Comparison of ENCODE assay signal across 25 cellular contexts in the genomic region with DNA sequence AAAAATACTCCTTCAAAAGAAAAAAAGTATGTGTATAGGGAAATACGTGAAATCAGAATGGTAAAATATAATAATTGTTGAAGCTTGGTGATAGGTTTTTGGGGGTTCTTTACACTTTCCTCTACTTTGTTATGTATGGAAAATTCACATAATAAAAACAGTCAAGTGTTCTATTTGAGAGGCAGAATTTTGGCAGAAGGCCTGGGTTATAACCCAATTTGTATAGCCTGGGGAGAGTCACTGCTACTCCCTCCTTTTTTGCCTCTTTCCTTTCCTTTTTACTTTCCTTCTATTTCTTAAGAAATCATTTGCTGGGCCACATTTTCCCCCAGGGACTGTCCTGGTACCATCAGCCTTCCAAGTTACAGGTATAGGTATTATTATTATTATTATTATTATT.
A peak's percentile ranks its signal among the peaks of the same experiment; 100 is the strongest.
DNase-seq lines count a peak whose midpoint lies in the region; ATAC-seq and TF ChIP-seq lines count a peak whose summit lies in the region.
"Had no signal": no experiment of that assay in that cellular context is flagged by ENCODE, and none has a peak within 500 bp of the region (broad histone marks: within the 10 kb centered on the region; RNA-seq: fewer than 3 reads in every experiment).

No MANE protein-coding gene starts in this region.

- H3K36me3 ChIP-seq in PC-3 (ENCODE audit: low read depth, low read length) (no peaks in the 10 kb centered on the region), fibroblast of lung (ENCODE audit: control insufficient read depth, insufficient read depth, low read length) (no peaks in the 10 kb centered on the region), skeletal muscle satellite cell (ENCODE audit: insufficient read depth, low read length) (no peaks in the 10 kb centered on the region)
- H3K36me3 ChIP-seq: WERI-Rb-1 had no signal

- no peaks in the 10 kb centered on the region for H3K27me3 Mint-ChIP-seq in activated CD8-positive, alpha-beta T cell treated with anti-CD3 and anti-CD28 coated beads for 36 hours
- H3K27me3 Mint-ChIP-seq in activated CD8-positive, alpha-beta T cell treated with anti-CD3 and anti-CD28 coated beads, Interleukin-2, amount 10 ng/mL, durations not matched to agents 7 days and 5 days (ENCODE audit: low read depth) = no peaks in the 10 kb centered on the region
- H3K27me3 Mint-ChIP-seq: activated CD4-positive, alpha-beta T cell treated with anti-CD3 and anti-CD28 coated beads, Interleukin-2, amount 10 ng/mL, durations not matched to agents 24 days and 14 days; B cell; natural killer cell treated with Interleukin-12 subunit alpha and Interleukin-12 subunit beta and Interleukin-15 and Interleukin-18, amount 100 ng/mL, for 72 hours; type B pancreatic cell had no signal

- H3K4me1 Mint-ChIP-seq in activated CD8-positive, alpha-beta T cell treated with anti-CD3 and anti-CD28 coated beads for 36 hours (ENCODE audit: low read depth) = peaks cover 54% of the 10 kb centered on the region
- H3K4me1 Mint-ChIP-seq in activated CD8-positive, alpha-beta T cell treated with anti-CD3 and anti-CD28 coated beads, Interleukin-2, amount 10 ng/mL, durations not matched to agents 7 days and 5 days (ENCODE audit: low read depth) = peaks cover 40% of the 10 kb centered on the region

- CTCF ChIA-PET in activated CD8-positive, alpha-beta T cell treated with anti-CD3 and anti-CD28 coated beads for 36 hours (lab: Charles Lee) = interaction anchor here (3.0 kb wide), 1 partner anchor 319 kb away, joined by 18 read pairs; no protein-coding TSS in a partner anchor
- CTCF ChIA-PET in activated CD8-positive, alpha-beta T cell treated with anti-CD3 and anti-CD28 coated beads, Interleukin-2, amount 10 ng/mL, durations not matched to agents 7 days and 5 days (lab: Charles Lee) = interaction anchor here (0.9 to 4.0 kb wide), 4 partner anchors 16 to 319 kb away, joined by 3 to 32 read pairs (median 14); no protein-coding TSS in a partner anchor
- CTCF ChIA-PET in PC-3 (lab: Charles Lee) = no interaction called here

- intact Hi-C loops in activated CD8-positive, alpha-beta T cell treated with anti-CD3 and anti-CD28 coated beads for 36 hours (cut with micrococcal nuclease) = loop anchor here (5.0 kb wide), 1 partner anchor 41 kb away; no protein-coding TSS in a partner anchor
- intact Hi-C loops in PC-3 (cut with micrococcal nuclease) = no loop called here

- H3F3A ChIP-seq in PC-3 (ENCODE audit: low read length, unreplicated experiment) = peaks cover 11% of the 10 kb centered on the region

- no TSS peak for BruUV-seq in PC-3 (replicated peaks; lab: Mats Ljungman, UMichigan)

- peak overlapping the region; percentile 25 for H3K27ac Mint-ChIP-seq in activated CD8-positive, alpha-beta T cell treated with anti-CD3 and anti-CD28 coated beads for 36 hours
- no peak overlapping the region for H3K27ac Mint-ChIP-seq in activated CD8-positive, alpha-beta T cell treated with anti-CD3 and anti-CD28 coated beads, Interleukin-2, amount 10 ng/mL, durations not matched to agents 7 days and 5 days
- H3K27ac Mint-ChIP-seq: activated CD4-positive, alpha-beta T cell treated with anti-CD3 and anti-CD28 coated beads, Interleukin-2, amount 10 ng/mL, durations not matched to agents 24 days and 14 days; activated naive CD4-positive, alpha-beta T cell treated with anti-CD3 and anti-CD28 coated beads, Interleukin-2, amount 50 U/mL, for 72 hours; B cell; type B pancreatic cell had no signal

- H2AFZ ChIP-seq in PC-3 (ENCODE audit: low read length) = no peak overlapping the region
- no peak overlapping the region for H2AFZ ChIP-seq in fibroblast of lung (ENCODE audit: low read length)

- H3K4me2 ChIP-seq in PC-3 (ENCODE audit: low read length) (no peak overlapping the region), fibroblast of lung (ENCODE audit: extremely low read depth, insufficient read depth, low read length) (no peak overlapping the region), skeletal muscle satellite cell (ENCODE audit: low read length) (no peak overlapping the region)

- H3K79me2 ChIP-seq in PC-3 (ENCODE audit: low read length) (no peaks in the 10 kb centered on the region), fibroblast of lung (ENCODE audit: control insufficient read depth, insufficient read depth, low read length) (no peaks in the 10 kb centered on the region)

- H3K4me3 ChIP-seq in PC-3 (ENCODE audit: low read length) (no peak overlapping the region), fibroblast of lung (replicated peaks in 1 of 4; ENCODE audit: control extremely low read depth in 1 of 4, insufficient read depth in 1 of 4, low read depth in 3 of 4, low read length in 4 of 4) (no peak overlapping the region), skeletal muscle satellite cell (ENCODE audit: low read length) (no peak overlapping the region)

- POLR2A ChIA-PET in activated CD8-positive, alpha-beta T cell treated with anti-CD3 and anti-CD28 coated beads for 36 hours (lab: Charles Lee) = interaction anchor here (0.6 to 2.2 kb wide), 2 partner anchors 17 to 255 kb away, joined by 3 to 6 read pairs; no protein-coding TSS in a partner anchor
- POLR2A ChIA-PET in activated CD8-positive, alpha-beta T cell treated with anti-CD3 and anti-CD28 coated beads, Interleukin-2, amount 10 ng/mL, durations not matched to agents 7 days and 5 days (lab: Charles Lee) = no interaction called here
- POLR2A ChIA-PET in PC-3 (lab: Charles Lee; ENCODE audit: unreplicated experiment) = no interaction called here

- peaks cover 5% of the 10 kb centered on the region for H3K9me3 Mint-ChIP-seq in activated CD8-positive, alpha-beta T cell treated with anti-CD3 and anti-CD28 coated beads for 36 hours
- peaks cover 2% of the 10 kb centered on the region for H3K9me3 Mint-ChIP-seq in activated CD8-positive, alpha-beta T cell treated with anti-CD3 and anti-CD28 coated beads, Interleukin-2, amount 10 ng/mL, durations not matched to agents 7 days and 5 days (ENCODE audit: insufficient read depth)

- ATAC-seq in activated CD8-positive, alpha-beta T cell treated with anti-CD3 and anti-CD28 coated beads for 36 hours = no peak
- ATAC-seq in activated CD8-positive, alpha-beta T cell treated with anti-CD3 and anti-CD28 coated beads, Interleukin-2, amount 10 ng/mL, durations not matched to agents 7 days and 5 days = no peak
- ATAC-seq in PC-3 = no peak
- ATAC-seq: activated naive CD4-positive, alpha-beta T cell treated with anti-CD3 and anti-CD28 coated beads, Interleukin-2, amount 50 U/mL, for 72 hours; HCT116; natural killer cell treated with Interleukin-12 subunit alpha and Interleukin-12 subunit beta and Interleukin-15 and Interleukin-18, amount 100 ng/mL, for 72 hours had no signal

- H3K9me2 ChIP-seq in PC-3 (replicated peaks; ENCODE audit: low read length) = no peaks in the 10 kb centered on the region

- H4K20me1 ChIP-seq in PC-3 (ENCODE audit: low read length) = no peaks in the 10 kb centered on the region
- no peaks in the 10 kb centered on the region for H4K20me1 ChIP-seq in fibroblast of lung (ENCODE audit: control insufficient read depth, extremely low read depth, insufficient read depth, low read length)

- no peak for DNase-seq in activated CD8-positive, alpha-beta T cell treated with anti-CD3 and anti-CD28 coated beads for 36 hours
- DNase-seq in activated CD8-positive, alpha-beta T cell treated with anti-CD3 and anti-CD28 coated beads, Interleukin-2, amount 10 ng/mL, durations not matched to agents 7 days and 5 days = no peak
- peak; percentile 20 for DNase-seq in PC-3
- DNase-seq in fibroblast of lung (ENCODE audit: low read depth in 2 of 2) = peak in 1 of 2 donors; percentile 45
- DNase-seq in T-helper 2 cell = no peak
- no peak for DNase-seq in NCI-H526 treated with DMSO at 0.1 percent for 48 hours (lab: John Stamatoyannopoulos, UW)
- DNase-seq in cortex of kidney (lab: John Stamatoyannopoulos, UW) = no peak
- DNase-seq: activated CD4-positive, alpha-beta T cell treated with anti-CD3 and anti-CD28 coated beads, Interleukin-2, amount 10 ng/mL, durations not matched to agents 24 days and 14 days; caudate nucleus; dermis blood vessel endothelial cell; GF-D8; KG1; MM.1S; NCI-H1436; NCI-H2081 treated with DMSO at 0.1 percent for 48 hours; NCI-H226; NCI-H748 treated with DMSO at 0.1 percent for 48 hours; stimulated activated CD4-positive, alpha-beta T cell treated with anti-CD3 and anti-CD28 coated beads, Interleukin-2, amount 100 ng/mL, for 48 hours; WERI-Rb-1 had no signal

- H3K36me3 Mint-ChIP-seq in activated CD8-positive, alpha-beta T cell treated with anti-CD3 and anti-CD28 coated beads for 36 hours (ENCODE audit: low read depth) = peaks cover 23% of the 10 kb centered on the region
- peaks cover 8% of the 10 kb centered on the region for H3K36me3 Mint-ChIP-seq in activated CD8-positive, alpha-beta T cell treated with anti-CD3 and anti-CD28 coated beads, Interleukin-2, amount 10 ng/mL, durations not matched to agents 7 days and 5 days (ENCODE audit: low read depth)
- H3K36me3 Mint-ChIP-seq: type B pancreatic cell had no signal

- H3K9ac ChIP-seq in PC-3 (ENCODE audit: low read length) (no peak overlapping the region), fibroblast of lung (ENCODE audit: insufficient read depth, low read length) (no peak overlapping the region), skeletal muscle satellite cell (ENCODE audit: low read depth, low read length) (peak overlapping the region; percentile 89)

- peaks cover 55% of the 10 kb centered on the region for H3K4me1 ChIP-seq in PC-3 (ENCODE audit: insufficient read depth, low read length)
- H3K4me1 ChIP-seq in fibroblast of lung (ENCODE audit: control insufficient read depth, extremely low read depth, insufficient read depth, low read length) = peaks cover 33% of the 10 kb centered on the region
- H3K4me1 ChIP-seq in skeletal muscle satellite cell (ENCODE audit: control insufficient read depth, insufficient read depth, low read length) = peaks cover 70% of the 10 kb centered on the region

- TF ChIP-seq CTCF in activated CD8-positive, alpha-beta T cell treated with anti-CD3 and anti-CD28 coated beads for 36 hours (IDR thresholded peaks at IDR 0.05) = no peak
- no peak for TF ChIP-seq CTCF in PC-3 (conservative IDR thresholded peaks at IDR 0.05; ENCODE audit: low read depth, low read length)
- TF ChIP-seq CTCF in fibroblast of lung (conservative IDR thresholded peaks at IDR 0.05 in 1 of 2, IDR thresholded peaks at IDR 0.05 in 1 of 2; ENCODE audit: low read depth in 1 of 2, low read length in 2 of 2) = no peak

- H3K4me3 Mint-ChIP-seq in activated CD8-positive, alpha-beta T cell treated with anti-CD3 and anti-CD28 coated beads for 36 hours = no peak overlapping the region
- H3K4me3 Mint-ChIP-seq in activated CD8-positive, alpha-beta T cell treated with anti-CD3 and anti-CD28 coated beads, Interleukin-2, amount 10 ng/mL, durations not matched to agents 7 days and 5 days = no peak overlapping the region
- H3K4me3 Mint-ChIP-seq: activated CD4-positive, alpha-beta T cell treated with anti-CD3 and anti-CD28 coated beads, Interleukin-2, amount 10 ng/mL, durations not matched to agents 24 days and 14 days; B cell; type B pancreatic cell had no signal

- H3K9me3 ChIP-seq in PC-3 (ENCODE audit: low read length) (no peaks in the 10 kb centered on the region), fibroblast of lung (ENCODE audit: control insufficient read depth, insufficient read depth, low read depth, low read length) (no peaks in the 10 kb centered on the region), skeletal muscle satellite cell (replicated peaks; ENCODE audit: low read length) (no peaks in the 10 kb centered on the region)

- H3K27me3 ChIP-seq in PC-3 (ENCODE audit: low read length) (no peaks in the 10 kb centered on the region), fibroblast of lung (ENCODE audit: control insufficient read depth, insufficient read depth, low read length) (no peaks in the 10 kb centered on the region), skeletal muscle satellite cell (ENCODE audit: control insufficient read depth, insufficient read depth, low read length) (no peaks in the 10 kb centered on the region)

- H3K27ac ChIP-seq in PC-3 (ENCODE audit: low read length) (no peak overlapping the region), fibroblast of lung (ENCODE audit: insufficient read depth, low read length) (peak overlapping the region; percentile 26)
- H3K27ac ChIP-seq: WERI-Rb-1 had no signal
